In genomic region chr12:58731096-58731495, GRCh38 we compare ENCODE assay signal across 5 cellular contexts.
"Had no signal": no experiment of that assay in that cellular context is flagged by ENCODE, and none has a peak within 500 bp of the region (broad histone marks: within the 10 kb centered on the region; RNA-seq: fewer than 3 reads in every experiment).

No MANE protein-coding gene starts in this region.

- ATAC-seq: GM23338, K562 had no signal

- DNase-seq: H9, HCEC 1CT, IMR-90 had no signal
